ENCODE assay signal across 8 cellular contexts in the genomic region with DNA sequence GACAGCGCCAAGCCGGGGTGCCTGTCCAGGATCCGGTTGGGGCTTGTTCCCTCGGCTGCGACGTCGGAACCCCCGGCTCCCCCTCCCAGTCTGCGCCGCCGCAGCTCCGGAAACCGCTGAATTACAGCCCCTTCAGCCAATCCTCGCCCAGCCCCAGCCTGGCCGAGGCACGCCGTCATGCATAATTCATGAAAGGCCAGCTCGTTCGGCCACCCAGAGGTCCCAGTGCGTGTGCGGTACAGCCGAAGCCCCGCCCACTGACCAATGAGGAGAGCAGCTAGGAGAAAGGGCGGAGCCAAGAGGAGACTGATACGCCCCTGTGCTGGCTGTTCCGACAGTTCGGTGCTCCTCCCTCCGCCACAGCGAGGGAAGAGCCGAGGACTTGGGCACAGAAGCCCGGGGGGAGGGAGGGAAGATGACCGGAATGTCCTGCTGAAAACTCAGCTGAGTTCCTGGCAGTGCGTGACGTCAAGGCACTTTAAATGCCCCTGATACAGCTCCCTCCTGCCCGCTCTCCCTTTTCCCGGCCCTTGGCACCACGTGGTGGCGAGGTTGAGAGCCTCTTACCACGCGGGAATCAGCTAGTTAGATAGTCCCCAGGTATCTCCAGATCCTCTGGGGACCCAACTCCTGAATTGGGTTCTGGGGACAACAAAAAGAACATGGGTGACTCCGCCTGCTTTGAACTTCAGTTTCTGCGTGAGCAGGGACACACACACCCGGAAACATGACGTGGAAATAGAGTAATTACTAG. TPM values are rescaled to one million over a fixed set of nuclear protein-coding genes. Genes with fewer than 3 reads are reported as not detected.
A peak's percentile ranks its signal among the peaks of the same experiment; 100 is the strongest.
DNase-seq lines count a peak whose midpoint lies in the region; ATAC-seq and TF ChIP-seq lines count a peak whose summit lies in the region.

A gene (minus strand): TSS at position 62 of the 754 bp plus-strand sequence. CDS start 39,926 bp downstream, outside the sequence.

- no TSS peak for BruUV-seq in Panc1 (replicated peaks; lab: Mats Ljungman, UMichigan)

- H3K36me3 ChIP-seq in Panc1 (ENCODE audit: control insufficient read depth, insufficient read depth, low read length) (no peaks in the 10 kb centered on the region; the same call in none of the 2 replicates), mucosa of rectum (ENCODE audit: control insufficient read depth in 2 of 2, insufficient read depth in 2 of 2, low read length in 2 of 2) (peaks cover 0 to 2% of the 10 kb centered on the region in 2 donors)

- peaks cover 48% of the 10 kb centered on the region for H3K4me1 Mint-ChIP-seq in activated T-cell treated with anti-CD3 and anti-CD28 coated beads, Interleukin-2, amount 50 U/mL, for 4 hours (ENCODE audit: low read depth)

- H3K9me3 Mint-ChIP-seq in activated T-cell treated with anti-CD3 and anti-CD28 coated beads, Interleukin-2, amount 50 U/mL, for 4 hours, result no peaks in the 10 kb centered on the region

- no peaks in the 10 kb centered on the region for H3K27me3 Mint-ChIP-seq in activated T-cell treated with anti-CD3 and anti-CD28 coated beads, Interleukin-2, amount 50 U/mL, for 4 hours (ENCODE audit: low read depth)

- H3K4me3 ChIP-seq in Panc1 (ENCODE audit: low read depth in 2 of 2, low read length in 2 of 2) (peak within 1 kb of the TSS; percentile 66 to 93), mucosa of rectum (ENCODE audit: low read length in 2 of 2) (peak within 1 kb of the TSS; percentile 89 to 91)

- TF ChIP-seq POLR2A in erythroblast (IDR thresholded peaks at IDR 0.05; ENCODE audit: low read length), result peak; percentile 76

- CTCF ChIA-PET in Panc1 (lab: Charles Lee), result interaction anchor here (1.1 kb wide), 1 partner anchor 176 kb away, joined by 3 read pairs; no protein-coding TSS in a partner anchor

- no peak for TF ChIP-seq CTCF in Panc1 (IDR thresholded peaks at IDR 0.05)

- H3K9me3 ChIP-seq in Panc1 (ENCODE audit: control insufficient read depth, insufficient read depth, low read depth, low read length) (no peaks in the 10 kb centered on the region), mucosa of rectum (ENCODE audit: control insufficient read depth in 2 of 2, low read length in 2 of 2) (no peaks in the 10 kb centered on the region)

- POLR2A ChIA-PET in Panc1 (lab: Charles Lee), result interaction anchor here (1.0 to 1.6 kb wide), 3 partner anchors 10 to 34 kb away, joined by 3 read pairs; a partner anchor contains a TSS

- H3K4me3 Mint-ChIP-seq in activated T-cell treated with anti-CD3 and anti-CD28 coated beads, Interleukin-2, amount 50 U/mL, for 4 hours, result peak within 1 kb of the TSS; percentile 97

- in situ Hi-C loops in KBM-7 (cut with MboI; ENCODE audit: low pct_unique_long_range_greater_than_20kb, low sequenced_read_pairs), result loop anchor here (10.0 kb wide), 1 partner anchor 54 kb away; no protein-coding TSS in a partner anchor
- in situ Hi-C loops in Panc1 (cut with HindIII; ENCODE audit: low pct_unique_long_range_greater_than_20kb, low sequenced_read_pairs), result no loop called here

- intact Hi-C loops in Panc1 (cut with micrococcal nuclease; ENCODE audit: unreplicated experiment), result loop anchor here (10.0 kb wide), 1 partner anchor 64 kb away; no protein-coding TSS in a partner anchor

- H3K27ac ChIP-seq in Panc1 (ENCODE audit: low read length), result peak within 1 kb of the TSS; percentile 95
- H3K27ac ChIP-seq in mucosa of rectum (ENCODE audit: low read depth in 2 of 2, low read length in 2 of 2), result peak within 1 kb of the TSS; percentile 99

- peak; percentile 99 for DNase-seq in DMS153 treated with DMSO at 0.1 percent for 48 hours (lab: John Stamatoyannopoulos, UW; ENCODE audit: unreplicated experiment)
- DNase-seq in KBM-7, result peak; percentile 100
- peak; percentile 95 for DNase-seq in Panc1 (ENCODE audit: low read depth, low spot score)
- peak; percentile 100 for DNase-seq in activated T-cell treated with anti-CD3 and anti-CD28 coated beads, Interleukin-2, amount 50 U/mL, for 4 hours
- peak; percentile 100 for DNase-seq in erythroblast (lab: John Stamatoyannopoulos, UW)
- DNase-seq in stimulated activated CD8-positive, alpha-beta memory T cell treated with anti-CD3 and anti-CD28 coated beads, Interleukin-4, amount 100 ng/mL, for 48 hours, result peak; percentile 100

- ATAC-seq in GM21717 (IDR thresholded peaks at IDR 0.05; ENCODE audit: unreplicated experiment) (peak; percentile 80), Panc1 (peak; percentile 95)
- ATAC-seq in activated T-cell treated with anti-CD3 and anti-CD28 coated beads, Interleukin-2, amount 50 U/mL, for 4 hours, result peak; percentile 88

- peaks cover 5% of the 10 kb centered on the region for H3K36me3 Mint-ChIP-seq in activated T-cell treated with anti-CD3 and anti-CD28 coated beads, Interleukin-2, amount 50 U/mL, for 4 hours (ENCODE audit: insufficient read depth)

- H3K4me1 ChIP-seq in Panc1 (ENCODE audit: control insufficient read depth, insufficient read depth, low read length), result peaks cover 20% of the 10 kb centered on the region
- peaks cover 2 to 14% of the 10 kb centered on the region in 2 donors for H3K4me1 ChIP-seq in mucosa of rectum (ENCODE audit: control insufficient read depth in 2 of 2, insufficient read depth in 2 of 2, low read length in 2 of 2)

- H3K9ac ChIP-seq in mucosa of rectum (ENCODE audit: low read depth in 1 of 2, low read length in 2 of 2), result peak within 1 kb of the TSS; percentile 96 to 97

- H3K27me3 ChIP-seq in Panc1 (ENCODE audit: control insufficient read depth, insufficient read depth, low read length), result no peaks in the 10 kb centered on the region
- H3K27me3 ChIP-seq in mucosa of rectum (ENCODE audit: control insufficient read depth in 2 of 2, insufficient read depth in 2 of 2, low read length in 2 of 2), result no peaks in the 10 kb centered on the region

RNA-seq across cellular contexts. Expression of the gene that starts here (rescaled TPM):
- 287 TPM for total RNA-seq in Panc1 (2021; ENCODE audit: unreplicated experiment)
- 210 TPM for polyA plus RNA-seq in Panc1 (2012; ENCODE audit: insufficient read length)
- total RNA-seq in activated T-cell treated with anti-CD3 and anti-CD28 coated beads, Interleukin-2, amount 50 U/mL, for 4 hours, result 100 to 1,000 TPM; 172 to 175 (median 173) TPM

Comparison
In these comparisons a context has a peak if more than half of its experiments do, and no peak if none do; other contexts are left out.
1. Peak in every context shown above with its lines: DNase-seq, ATAC-seq, H3K4me3 ChIP-seq and H3K27ac ChIP-seq.